Comparison of ENCODE assay signal across 1 cellular context in genomic region chr15:40388941-40389823, GRCh38.
TF ChIP-seq lines count a peak whose summit lies in the region.

No MANE protein-coding gene starts in this region.

TF ChIP-seq in A549, 52 proteins besides CTCF, POLR2A, EP300 and RAD21:
- TF ChIP-seq FOSL2 (IDR thresholded peaks at IDR 0.05) = no peak
- TF ChIP-seq FOSL2 (CRISPR knock-in tag; IDR thresholded peaks at IDR 0.05) = no peak
- no peak for TF ChIP-seq CBX2 (IDR thresholded peaks at IDR 0.05; ENCODE audit: borderline replicate concordance, low read depth)
- TF ChIP-seq TFCP2L1 (CRISPR knock-in tag; IDR thresholded peaks at IDR 0.05) = no peak
- TF ChIP-seq ESRRA (IDR thresholded peaks at IDR 0.05; ENCODE audit: borderline replicate concordance, low read length) = no peak
- TF ChIP-seq MAFK (IDR thresholded peaks at IDR 0.05; ENCODE audit: partially characterized antibody) = peak; percentile 59
- no peak for TF ChIP-seq TP53 (CRISPR knock-in tag; IDR thresholded peaks at IDR 0.05)
- no peak for TF ChIP-seq HOXA7 (CRISPR knock-in tag; IDR thresholded peaks at IDR 0.05)
